In the genomic region with DNA sequence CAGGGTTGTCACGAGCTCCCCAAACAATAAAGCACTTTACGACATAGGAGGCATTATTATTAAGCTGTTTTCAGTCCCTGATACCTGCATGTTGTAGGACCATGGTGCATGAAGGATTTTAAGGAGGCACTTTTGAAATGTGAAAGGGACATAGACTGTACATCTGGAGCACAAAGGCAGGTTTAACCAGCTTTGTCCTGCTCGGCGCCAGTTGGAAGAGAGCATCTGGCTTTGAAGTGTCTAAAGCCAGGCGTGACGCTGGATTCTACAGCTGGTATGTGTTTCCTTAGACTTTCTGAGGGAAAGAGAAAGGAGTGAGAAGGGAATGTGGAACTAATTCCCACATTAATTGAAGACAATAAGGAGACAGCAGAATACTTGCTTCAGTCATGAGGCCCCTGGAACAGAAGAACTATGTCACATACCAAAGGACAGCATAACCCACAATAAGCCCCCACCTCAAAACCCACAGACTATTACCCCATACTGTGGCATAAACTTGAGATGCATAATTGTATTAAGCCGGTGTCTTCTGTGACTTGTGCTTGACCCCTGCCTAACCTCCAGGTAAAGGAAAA, we compare ENCODE assay signal across 15 cellular contexts.
DNase-seq lines count a peak whose midpoint lies in the region; ATAC-seq and TF ChIP-seq lines count a peak whose summit lies in the region.
"Had no signal": no experiment of that assay in that cellular context is flagged by ENCODE, and none has a peak within 500 bp of the region (broad histone marks: within the 10 kb centered on the region; RNA-seq: fewer than 3 reads in every experiment).

No MANE protein-coding gene starts in this region.

- no peak overlapping the region for H3K4me3 Mint-ChIP-seq in nephron progenitor cell
- no peak overlapping the region for H3K4me3 Mint-ChIP-seq in stimulated activated effector memory CD8-positive, alpha-beta T cell treated with anti-CD3 and anti-CD28 coated beads, Interleukin-12 subunit alpha, Interleukin-12 subunit beta, amount 100 ng/mL, for 72 hours
- H3K4me3 Mint-ChIP-seq: CD4-positive, CD25-positive, alpha-beta regulatory T cell; CD8-positive, alpha-beta memory T cell; H9 had no signal

- no peaks in the 10 kb centered on the region for H3K36me3 Mint-ChIP-seq in nephron progenitor cell (ENCODE audit: low read depth)
- no peaks in the 10 kb centered on the region for H3K36me3 Mint-ChIP-seq in stimulated activated effector memory CD8-positive, alpha-beta T cell treated with anti-CD3 and anti-CD28 coated beads, Interleukin-12 subunit alpha, Interleukin-12 subunit beta, amount 100 ng/mL, for 72 hours
- H3K36me3 Mint-ChIP-seq: CD4-positive, CD25-positive, alpha-beta regulatory T cell; CD8-positive, alpha-beta memory T cell had no signal

- TF ChIP-seq CTCF in nephron progenitor cell (IDR thresholded peaks at IDR 0.05): no peak

- peak overlapping the region; percentile 57 for H3K27ac Mint-ChIP-seq in nephron progenitor cell
- no peak overlapping the region for H3K27ac Mint-ChIP-seq in stimulated activated effector memory CD8-positive, alpha-beta T cell treated with anti-CD3 and anti-CD28 coated beads, Interleukin-12 subunit alpha, Interleukin-12 subunit beta, amount 100 ng/mL, for 72 hours
- H3K27ac Mint-ChIP-seq: CD4-positive, CD25-positive, alpha-beta regulatory T cell; CD8-positive, alpha-beta memory T cell; H9 had no signal

- peaks cover 4% of the 10 kb centered on the region for H3K4me1 Mint-ChIP-seq in nephron progenitor cell
- no peaks in the 10 kb centered on the region for H3K4me1 Mint-ChIP-seq in stimulated activated effector memory CD8-positive, alpha-beta T cell treated with anti-CD3 and anti-CD28 coated beads, Interleukin-12 subunit alpha, Interleukin-12 subunit beta, amount 100 ng/mL, for 72 hours
- H3K4me1 Mint-ChIP-seq: CD4-positive, CD25-positive, alpha-beta regulatory T cell; CD8-positive, alpha-beta memory T cell had no signal

- peaks cover 11% of the 10 kb centered on the region for H3K9me3 Mint-ChIP-seq in nephron progenitor cell
- peaks cover 7% of the 10 kb centered on the region for H3K9me3 Mint-ChIP-seq in stimulated activated effector memory CD8-positive, alpha-beta T cell treated with anti-CD3 and anti-CD28 coated beads, Interleukin-12 subunit alpha, Interleukin-12 subunit beta, amount 100 ng/mL, for 72 hours

- peak; percentile 24 for ATAC-seq in stimulated activated effector memory CD8-positive, alpha-beta T cell treated with anti-CD3 and anti-CD28 coated beads, Interleukin-12 subunit alpha, Interleukin-12 subunit beta, amount 100 ng/mL, for 72 hours
- ATAC-seq in HG03571 (IDR thresholded peaks at IDR 0.05; ENCODE audit: unreplicated experiment) (no peak), GM21381 (IDR thresholded peaks at IDR 0.05; ENCODE audit: unreplicated experiment) (no peak)

- DNase-seq in NCI-H524 treated with DMSO at 0.1 percent for 48 hours (lab: John Stamatoyannopoulos, UW) (peak; percentile 76), ecto neural progenitor cell (ENCODE audit: low spot score) (peak; percentile 55), nephron progenitor cell (no peak)
- no peak for DNase-seq in stimulated activated effector memory CD8-positive, alpha-beta T cell treated with anti-CD3 and anti-CD28 coated beads, Interleukin-12 subunit alpha, Interleukin-12 subunit beta, amount 100 ng/mL, for 72 hours (ENCODE audit: low spot score in 2 of 2)
- no peak for DNase-seq in activated CD4-positive, alpha-beta T cell treated with anti-CD3 and anti-CD28 coated beads, Interleukin-2, amount 50 U/mL, for 1 hour
- DNase-seq: ACHN; BE2C; C1 segment of cervical spinal cord; Caco-2; CD4-positive, CD25-positive, alpha-beta regulatory T cell; CD8-positive, alpha-beta memory T cell; GDM1; H9 had no signal

- H3K27me3 Mint-ChIP-seq in nephron progenitor cell (ENCODE audit: low read depth, poor library complexity): peaks cover 8% of the 10 kb centered on the region

Comparison
In these comparisons a context has a peak if more than half of its experiments do, and no peak if none do; other contexts are left out.
1. DNase-seq: peak in NCI-H524 treated with DMSO at 0.1 percent for 48 hours (single experiment) and ecto neural progenitor cell (single experiment); none in nephron progenitor cell (single experiment), stimulated activated effector memory CD8-positive, alpha-beta T cell treated with anti-CD3 and anti-CD28 coated beads, Interleukin-12 subunit alpha, Interleukin-12 subunit beta, amount 100 ng/mL, for 72 hours (0 of 2) and activated CD4-positive, alpha-beta T cell treated with anti-CD3 and anti-CD28 coated beads, Interleukin-2, amount 50 U/mL, for 1 hour (single experiment).